ENCODE assay signal across 16 cellular contexts in the genomic region with DNA sequence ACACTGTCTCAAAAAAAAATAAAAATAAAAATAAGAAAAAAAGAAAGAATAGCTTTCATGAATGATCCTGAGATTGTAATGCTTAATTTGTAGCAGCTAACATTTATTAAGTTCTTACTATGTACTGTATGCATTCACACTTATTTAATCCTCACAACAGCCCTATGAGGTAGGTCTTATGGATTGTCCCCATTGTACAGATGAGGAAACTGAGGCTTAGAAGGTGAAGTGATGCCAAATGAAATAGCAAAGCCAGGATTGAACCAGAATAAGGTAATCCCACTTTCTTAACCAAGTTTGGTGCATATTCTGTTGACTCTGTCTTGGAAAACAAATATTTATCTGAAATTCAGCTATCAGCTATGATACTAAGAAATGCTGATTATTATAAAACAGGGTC. TPM values are rescaled to one million over a fixed set of nuclear protein-coding genes. Genes with fewer than 3 reads are reported as not detected.
DNase-seq lines count a peak whose midpoint lies in the region; ATAC-seq and TF ChIP-seq lines count a peak whose summit lies in the region.
"Had no signal": no experiment of that assay in that cellular context is flagged by ENCODE, and none has a peak within 500 bp of the region (broad histone marks: within the 10 kb centered on the region; RNA-seq: fewer than 3 reads in every experiment).

No MANE protein-coding gene starts in this region.

- H3K4me2 ChIP-seq in SU-DHL-6 (ENCODE audit: low read depth, low read length, poor library complexity, severe bottlenecking), result peak overlapping the region; percentile 95

- peak overlapping the region; percentile 64 for H3K27ac Mint-ChIP-seq in activated naive CD4-positive, alpha-beta T cell treated with anti-CD3 and anti-CD28 coated beads, Interleukin-2, amount 10 ng/mL, durations not matched to agents 7 days and 5 days
- H3K27ac Mint-ChIP-seq in immature natural killer cell, result peak overlapping the region; percentile 22 to 100 (median 76)

- no peaks in the 10 kb centered on the region for H4K20me1 ChIP-seq in SU-DHL-6 (ENCODE audit: low read depth, low read length)

- CTCF ChIA-PET in activated naive CD4-positive, alpha-beta T cell treated with anti-CD3 and anti-CD28 coated beads, Interleukin-2, amount 10 ng/mL, durations not matched to agents 7 days and 5 days (lab: Charles Lee), result interaction anchor here (0.7 to 1.6 kb wide), 2 partner anchors 38 to 57 kb away, joined by 3 to 5 read pairs; partner anchors contain the start of gene ALKBH2

- H3F3A ChIP-seq in SU-DHL-6 (ENCODE audit: insufficient read depth), result peaks cover 14% of the 10 kb centered on the region; the same call in 1 of the 2 replicates

- no peaks in the 10 kb centered on the region for H3K27me3 Mint-ChIP-seq in activated naive CD4-positive, alpha-beta T cell treated with anti-CD3 and anti-CD28 coated beads, Interleukin-2, amount 10 ng/mL, durations not matched to agents 7 days and 5 days
- peaks cover 2 to 12% (median 7%) of the 10 kb centered on the region in 3 donors for H3K27me3 Mint-ChIP-seq in immature natural killer cell (ENCODE audit: low read depth in 3 of 3)

- peaks cover 5% of the 10 kb centered on the region for H3K36me3 Mint-ChIP-seq in activated naive CD4-positive, alpha-beta T cell treated with anti-CD3 and anti-CD28 coated beads, Interleukin-2, amount 10 ng/mL, durations not matched to agents 7 days and 5 days
- peaks cover 7 to 10% (median 10%) of the 10 kb centered on the region in 3 donors for H3K36me3 Mint-ChIP-seq in immature natural killer cell

- ATAC-seq in upper lobe of right lung, result no peak
- ATAC-seq: HCT116 had no signal

- TF ChIP-seq CTCF in SU-DHL-6 (IDR thresholded peaks at IDR 0.05; ENCODE audit: insufficient read depth, low read length, poor library complexity, severe bottlenecking) (no peak), upper lobe of right lung (IDR thresholded peaks at IDR 0.05) (no peak)

- H3K9me3 ChIP-seq in SU-DHL-6 (ENCODE audit: insufficient read depth, low read length) (no peaks in the 10 kb centered on the region), upper lobe of right lung (no peaks in the 10 kb centered on the region)
- H3K9me3 ChIP-seq: esophagus muscularis mucosa had no signal

- peak overlapping the region; percentile 20; the same call in 1 of the 2 replicates for H3K9ac ChIP-seq in SU-DHL-6 (ENCODE audit: low read length)

- peaks cover 15% of the 10 kb centered on the region for H3K4me1 Mint-ChIP-seq in activated naive CD4-positive, alpha-beta T cell treated with anti-CD3 and anti-CD28 coated beads, Interleukin-2, amount 10 ng/mL, durations not matched to agents 7 days and 5 days
- peaks cover 25 to 29% of the 10 kb centered on the region in 2 donors for H3K4me1 Mint-ChIP-seq in immature natural killer cell

- H3K27ac ChIP-seq in SU-DHL-6 (ENCODE audit: low read depth, low read length) (peak overlapping the region; percentile 80; the same call in 1 of the 2 replicates), upper lobe of right lung (peak overlapping the region; percentile 93)
- H3K27ac ChIP-seq: RWPE1 had no signal

- H3K4me3 Mint-ChIP-seq in activated naive CD4-positive, alpha-beta T cell treated with anti-CD3 and anti-CD28 coated beads, Interleukin-2, amount 10 ng/mL, durations not matched to agents 7 days and 5 days, result no peak overlapping the region
- H3K4me3 Mint-ChIP-seq in immature natural killer cell, result peak overlapping the region in 2 of 5 donors; percentile 18 to 94

- no peaks in the 10 kb centered on the region for H3K9me3 Mint-ChIP-seq in activated naive CD4-positive, alpha-beta T cell treated with anti-CD3 and anti-CD28 coated beads, Interleukin-2, amount 10 ng/mL, durations not matched to agents 7 days and 5 days
- no peaks in the 10 kb centered on the region for H3K9me3 Mint-ChIP-seq in immature natural killer cell

- H2AFZ ChIP-seq in SU-DHL-6 (ENCODE audit: low read depth, low read length, severe bottlenecking), result no peak overlapping the region

- H3K4me3 ChIP-seq in SU-DHL-6 (ENCODE audit: insufficient read depth, low read length, poor library complexity, severe bottlenecking), result no peak overlapping the region
- peak overlapping the region; percentile 98 for H3K4me3 ChIP-seq in upper lobe of right lung

- peaks cover 14% of the 10 kb centered on the region; the same call in 1 of the 2 replicates for H3K79me2 ChIP-seq in SU-DHL-6 (ENCODE audit: insufficient read depth, low read length)

- no peaks in the 10 kb centered on the region for H3K9me2 ChIP-seq in SU-DHL-6 (replicated peaks; ENCODE audit: insufficient read depth, low read length)

- intact Hi-C loops in upper lobe of right lung (cut with DNase I), result no loop called here

- peaks cover 13% of the 10 kb centered on the region for H3K4me1 ChIP-seq in upper lobe of right lung

- no peaks in the 10 kb centered on the region for H3K27me3 ChIP-seq in SU-DHL-6 (ENCODE audit: low read length)
- no peaks in the 10 kb centered on the region for H3K27me3 ChIP-seq in upper lobe of right lung
- H3K27me3 ChIP-seq: esophagus muscularis mucosa had no signal

- DNase-seq in activated naive CD4-positive, alpha-beta T cell treated with anti-CD3 and anti-CD28 coated beads, Interleukin-2, amount 10 ng/mL, durations not matched to agents 7 days and 5 days, result no peak
- DNase-seq in activated naive CD4-positive, alpha-beta T cell treated with anti-CD3 and anti-CD28 coated beads, Interleukin-2, amount 50 U/mL, for 16 hours, result no peak
- DNase-seq in immature natural killer cell (no peak), upper lobe of right lung (no peak), NCI-H2029 treated with DMSO at 0.1 percent for 48 hours (lab: John Stamatoyannopoulos, UW) (no peak), cerebellar nuclear complex (lab: John Stamatoyannopoulos, UW) (no peak)
- no peak for DNase-seq in stimulated activated naive CD4-positive, alpha-beta T cell treated with Interleukin-2 at 50 U/mL for 16 hours (lab: John Stamatoyannopoulos, UW)
- DNase-seq: activated CD4-positive, CD25-positive, alpha-beta regulatory T cell treated with anti-CD3 and anti-CD28 coated beads, Interleukin-2, amount 50 U/mL, for 72 hours; head of caudate nucleus; NCI-H1417 treated with DMSO at 0.1 percent for 48 hours; SW 1271 had no signal

- peaks cover 3% of the 10 kb centered on the region; the same call in 1 of the 2 replicates for H3K36me3 ChIP-seq in SU-DHL-6 (ENCODE audit: low read length)
- H3K36me3 ChIP-seq in upper lobe of right lung, result peaks cover 28% of the 10 kb centered on the region

RNA-seq across cellular contexts. Expression of gene USP30, which starts 2.1 kb away (rescaled TPM):
- 10 to 100 TPM; 10.2 to 17.5 (median 12.8) TPM for polyA plus RNA-seq in immature natural killer cell
- total RNA-seq in upper lobe of right lung, result 13.6 TPM

RNA-seq across cellular contexts. Expression of gene SVOP, which starts 33.7 kb away (rescaled TPM):
- polyA plus RNA-seq in immature natural killer cell, result not detected
- not detected for total RNA-seq in upper lobe of right lung
- total RNA-seq: dermis microvascular lymphatic vessel endothelial cell had no signal

RNA-seq across cellular contexts. Expression of gene ALKBH2, which starts 38.8 kb away (rescaled TPM):
- 10 to 100 TPM in 1 of 3 donors, 1 to 10 TPM in 2; 6.2 to 11.6 (median 9.2) TPM for polyA plus RNA-seq in immature natural killer cell
- 10.1 TPM for total RNA-seq in upper lobe of right lung

RNA-seq across cellular contexts. Expression of gene UNG, which starts 42.9 kb away (rescaled TPM):
- polyA plus RNA-seq in immature natural killer cell, result 10 to 100 TPM; 30.2 to 42.3 (median 36.2) TPM
- 18.2 TPM for total RNA-seq in upper lobe of right lung
